In the genomic region with DNA sequence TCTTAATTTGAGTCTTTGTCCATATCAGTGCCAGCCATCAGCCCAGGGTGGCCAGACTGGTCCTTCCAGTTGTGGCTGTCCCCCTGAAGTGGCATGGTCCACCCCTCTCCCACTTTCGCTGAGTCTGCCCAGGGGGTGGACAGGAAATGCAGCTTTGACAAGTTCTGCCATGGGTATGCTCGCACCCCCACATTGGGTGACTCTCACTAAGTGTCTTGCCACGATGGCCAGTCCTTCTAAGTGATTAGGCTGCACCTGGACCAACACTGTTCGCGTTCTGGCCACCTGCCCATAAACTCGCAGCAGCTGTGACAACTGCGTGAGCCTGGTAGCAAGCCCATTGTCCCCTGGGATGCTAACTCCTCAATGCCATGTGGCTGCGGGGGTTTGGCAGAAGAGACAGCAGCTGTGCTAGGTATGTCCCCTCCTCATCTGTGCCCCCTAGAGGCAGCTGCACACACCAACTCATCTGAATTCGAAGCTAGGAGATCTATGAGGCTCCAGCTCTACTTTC, we compare ENCODE assay signal across 8 cellular contexts. TPM values are rescaled to one million over a fixed set of nuclear protein-coding genes. Genes with fewer than 3 reads are reported as not detected.
A peak's percentile ranks its signal among the peaks of the same experiment; 100 is the strongest.
DNase-seq lines count a peak whose midpoint lies in the region; ATAC-seq and TF ChIP-seq lines count a peak whose summit lies in the region.

No MANE protein-coding gene starts in this region.

- no peaks in the 10 kb centered on the region for H3K27me3 ChIP-seq in RWPE2 (ENCODE audit: insufficient read depth, poor library complexity, severe bottlenecking)

- peaks cover 2% of the 10 kb centered on the region for H3K27me3 Mint-ChIP-seq in activated T-helper 2 cell treated with anti-CD3 and anti-CD28 coated beads, Interferon-gamma antibody, Interleukin-2, Interleukin-4, amounts not matched to agents 10 μg/mL and 5 μg/mL and 100 μg/mL, durations not matched to agents 14 hours and 24 hours and 36 hours (ENCODE audit: low read depth)

- no peaks in the 10 kb centered on the region for H3K4me1 Mint-ChIP-seq in activated T-helper 2 cell treated with anti-CD3 and anti-CD28 coated beads, Interferon-gamma antibody, Interleukin-2, Interleukin-4, amounts not matched to agents 10 μg/mL and 5 μg/mL and 100 μg/mL, durations not matched to agents 14 hours and 24 hours and 36 hours (ENCODE audit: low read depth)

- H3K4me3 ChIP-seq in RWPE2 (ENCODE audit: severe bottlenecking) = no peak overlapping the region

- H3K36me3 ChIP-seq in RWPE2 (ENCODE audit: low read depth) = no peaks in the 10 kb centered on the region

- H3K4me1 ChIP-seq in RWPE2 (ENCODE audit: insufficient read depth, poor library complexity, severe bottlenecking) = no peaks in the 10 kb centered on the region

- peak; percentile 58 for ATAC-seq in GM21360 (IDR thresholded peaks at IDR 0.05; ENCODE audit: unreplicated experiment)
- ATAC-seq in RWPE2 (ENCODE audit: low read depth) = no peak

- H3K9me3 Mint-ChIP-seq in activated T-helper 2 cell treated with anti-CD3 and anti-CD28 coated beads, Interferon-gamma antibody, Interleukin-2, Interleukin-4, amounts not matched to agents 10 μg/mL and 5 μg/mL and 100 μg/mL, durations not matched to agents 14 hours and 24 hours and 36 hours = no peaks in the 10 kb centered on the region

- intact Hi-C loops in activated T-helper 2 cell treated with anti-CD3 and anti-CD28 coated beads, Interferon-gamma antibody, Interleukin-2, Interleukin-4, amounts not matched to agents 10 μg/mL and 5 μg/mL and 100 μg/mL, durations not matched to agents 14 hours and 24 hours and 36 hours (cut with micrococcal nuclease) = no loop called here

- DNase-seq in DMS 273 (lab: John Stamatoyannopoulos, UW; ENCODE audit: unreplicated experiment) = peak; percentile 88
- DNase-seq in Kasumi-1 (lab: John Stamatoyannopoulos, UW) = peak; percentile 92 to 95
- DNase-seq in RWPE2 (ENCODE audit: low spot score) = no peak
- peak; percentile 63 for DNase-seq in islet precursor cell
- no peak for DNase-seq in activated T-helper 2 cell treated with anti-CD3 and anti-CD28 coated beads, Interferon-gamma antibody, Interleukin-2, Interleukin-4, amounts not matched to agents 10 μg/mL and 5 μg/mL and 100 μg/mL, durations not matched to agents 14 hours and 24 hours and 36 hours (ENCODE audit: low spot score)
- no peak for DNase-seq in nucleus accumbens (lab: John Stamatoyannopoulos, UW)
- DNase-seq in KG1 (lab: John Stamatoyannopoulos, UW) = no peak

- peaks cover 2% of the 10 kb centered on the region for H3K9me3 ChIP-seq in RWPE2 (ENCODE audit: severe bottlenecking)

- peak; percentile 17 for TF ChIP-seq CTCF in RWPE2 (IDR thresholded peaks at IDR 0.05; ENCODE audit: poor library complexity, severe bottlenecking)

- no peaks in the 10 kb centered on the region for H3K36me3 Mint-ChIP-seq in activated T-helper 2 cell treated with anti-CD3 and anti-CD28 coated beads, Interferon-gamma antibody, Interleukin-2, Interleukin-4, amounts not matched to agents 10 μg/mL and 5 μg/mL and 100 μg/mL, durations not matched to agents 14 hours and 24 hours and 36 hours (ENCODE audit: low read depth)

- H3K4me3 Mint-ChIP-seq in activated T-helper 2 cell treated with anti-CD3 and anti-CD28 coated beads, Interferon-gamma antibody, Interleukin-2, Interleukin-4, amounts not matched to agents 10 μg/mL and 5 μg/mL and 100 μg/mL, durations not matched to agents 14 hours and 24 hours and 36 hours (ENCODE audit: low read depth) = no peak overlapping the region

- no peak overlapping the region for H3K27ac ChIP-seq in RWPE2 (ENCODE audit: poor library complexity, severe bottlenecking)

- H3K27ac Mint-ChIP-seq in activated T-helper 2 cell treated with anti-CD3 and anti-CD28 coated beads, Interferon-gamma antibody, Interleukin-2, Interleukin-4, amounts not matched to agents 10 μg/mL and 5 μg/mL and 100 μg/mL, durations not matched to agents 14 hours and 24 hours and 36 hours = no peak overlapping the region

RNA-seq across cellular contexts. Expression of a gene that starts 10.0 kb away (rescaled TPM):
- not detected in 2 replicates for total RNA-seq in activated T-helper 2 cell treated with anti-CD3 and anti-CD28 coated beads, Interferon-gamma antibody, Interleukin-2, Interleukin-4, amounts not matched to agents 10 μg/mL and 5 μg/mL and 100 μg/mL, durations not matched to agents 14 hours and 24 hours and 36 hours

Comparison
In these comparisons a context has a peak if more than half of its experiments do, and no peak if none do; other contexts are left out.
1. DNase-seq: peak in DMS 273 (single experiment), Kasumi-1 (2 of 2) and islet precursor cell (single experiment); none in RWPE2 (single experiment), activated T-helper 2 cell treated with anti-CD3 and anti-CD28 coated beads, Interferon-gamma antibody, Interleukin-2, Interleukin-4, amounts not matched to agents 10 μg/mL and 5 μg/mL and 100 μg/mL, durations not matched to agents 14 hours and 24 hours and 36 hours (single experiment), nucleus accumbens (0 of 56) and KG1 (single experiment).